1 cellular context compared by ENCODE assay signal in genomic region chr19:41377977-41378707, GRCh38.
A peak's percentile ranks its signal among the peaks of the same experiment; 100 is the strongest.
TF ChIP-seq lines count a peak whose summit lies in the region.

No MANE protein-coding gene starts in this region.

TF ChIP-seq in H1, 55 proteins besides CTCF, POLR2A, EP300 and RAD21:
- TF ChIP-seq ATF2 (IDR thresholded peaks at IDR 0.05; ENCODE audit: low read length) (no peak), KDM1A (IDR thresholded peaks at IDR 0.05; ENCODE audit: borderline replicate concordance, low read length) (peak; percentile 18; the same call in 1 of the 2 replicates)
